29 cellular contexts compared by ENCODE assay signal in genomic region chr11:120501976-120502755, GRCh38. TPM values are rescaled to one million over a fixed set of nuclear protein-coding genes. Genes with fewer than 3 reads are reported as not detected.
DNase-seq lines count a peak whose midpoint lies in the region; ATAC-seq, FAIRE-seq and TF ChIP-seq lines count a peak whose summit lies in the region.
"Had no signal": no experiment of that assay in that cellular context is flagged by ENCODE, and none has a peak within 500 bp of the region (broad histone marks: within the 10 kb centered on the region; RNA-seq: fewer than 3 reads in every experiment).

No MANE protein-coding gene starts in this region.

- no peak for ATAC-seq in GM23338
- no peak for ATAC-seq in GM18909 (IDR thresholded peaks at IDR 0.05; ENCODE audit: poor library complexity, unreplicated experiment)
- ATAC-seq in left ventricle myocardium superior: no peak
- ATAC-seq: HCT116, PC-3 had no signal

- intact Hi-C loops in left ventricle myocardium superior (cut with micrococcal nuclease) (no loop called here), mammary epithelial cell (cut with micrococcal nuclease) (no loop called here)

- no peak overlapping the region for H4K91ac ChIP-seq in H1 (replicated peaks; ENCODE audit: insufficient read length, low read length)

- no TSS peak for BruUV-seq in mammary epithelial cell (replicated peaks; lab: Mats Ljungman, UMichigan)

- H3K27ac ChIP-seq in GM23338 (ENCODE audit: low read depth) (no peak overlapping the region), MM.1S (ENCODE audit: low read length) (peak overlapping the region; percentile 94), H1 (ENCODE audit: low read depth, low read length) (no peak overlapping the region), neural progenitor cell (no peak overlapping the region), mammary epithelial cell (ENCODE audit: insufficient read depth, low read depth, low read length) (no peak overlapping the region)
- H3K27ac ChIP-seq: GM23248 had no signal

- no peak for FAIRE-seq in H1 (lab: Jason Lieb, UNC)
- FAIRE-seq: GM18507 had no signal

- no peak overlapping the region for H3K56ac ChIP-seq in H1 (replicated peaks; ENCODE audit: insufficient read length, low read depth, low read length)

- H4K8ac ChIP-seq in H1 (ENCODE audit: extremely low read depth, insufficient read depth, low read length): no peak overlapping the region

- H3K79me2 ChIP-seq in GM23338 (replicated peaks; ENCODE audit: insufficient read depth) (no peaks in the 10 kb centered on the region), MM.1S (ENCODE audit: low read length) (no peaks in the 10 kb centered on the region), H1 (ENCODE audit: control insufficient read depth in 1 of 2, insufficient read depth in 2 of 2, low read length in 2 of 2) (no peaks in the 10 kb centered on the region), neural progenitor cell (ENCODE audit: low read depth) (no peaks in the 10 kb centered on the region), mammary epithelial cell (ENCODE audit: insufficient read depth, low read length) (no peaks in the 10 kb centered on the region)

- DNase-seq in GM23338 (ENCODE audit: low spot score) (no peak), MM.1S (no peak), H1 (ENCODE audit: low read depth in 1 of 2, low spot score in 2 of 2) (no peak), neural progenitor cell (ENCODE audit: low spot score) (no peak), left ventricle myocardium superior (no peak), mammary epithelial cell (no peak), NCI-H1417 (lab: John Stamatoyannopoulos, UW) (no peak)
- DNase-seq: Calu3; DMS153; DND-41; GM23248; KBM-7; MG63; NCI-H1694; NCI-H2029 treated with DMSO at 0.1 percent for 48 hours; NCI-H2227 treated with DMSO at 0.1 percent for 48 hours; NK-92 treated with Interleukin-12 subunit alpha and Interleukin-12 subunit beta, amount 100 ng/mL, for 24 hours; PC-3; RPMI8226; SHP77; SW 1271 had no signal

- H3K9ac ChIP-seq in MM.1S (ENCODE audit: low read length) (no peak overlapping the region), H1 (replicated peaks in 1 of 4; ENCODE audit: extremely low read depth in 1 of 4, low read depth in 3 of 4, low read length in 3 of 4) (no peak overlapping the region), neural progenitor cell (no peak overlapping the region), mammary epithelial cell (ENCODE audit: insufficient read depth, low read length) (no peak overlapping the region)
- H3K9ac ChIP-seq: GM23248 had no signal

- H3K4me3 ChIP-seq in GM23338: no peak overlapping the region
- no peak overlapping the region for H3K4me3 ChIP-seq in MM.1S (ENCODE audit: low read length)
- no peak overlapping the region for H3K4me3 ChIP-seq in H1 (ENCODE audit: extremely low read depth in 1 of 4, insufficient read depth in 2 of 4, low read depth in 3 of 4, low read length in 4 of 4)
- no peak overlapping the region for H3K4me3 ChIP-seq in neural progenitor cell
- H3K4me3 ChIP-seq in mammary epithelial cell (replicated peaks in 1 of 3; ENCODE audit: insufficient read depth in 1 of 3, low read depth in 2 of 3, low read length in 3 of 3): no peak overlapping the region
- H3K4me3 ChIP-seq: GM23248, MG63 had no signal

- no peak overlapping the region for H3K23ac ChIP-seq in H1 (ENCODE audit: insufficient read length)

- POLR2A ChIA-PET in H1 (lab: Charles Lee; ENCODE audit: partially characterized antibody): interaction anchor here (1.5 to 1.8 kb wide), 2 partner anchors 54 to 167 kb away, joined by 4 read pairs; partner anchors contain the start of gene ARHGEF12

- H2AFZ ChIP-seq in GM23338 (no peak overlapping the region), MM.1S (ENCODE audit: low read length) (no peak overlapping the region), H1 (ENCODE audit: low read length) (no peak overlapping the region), neural progenitor cell (replicated peaks) (peak overlapping the region; percentile 31), mammary epithelial cell (ENCODE audit: low read depth, low read length) (no peak overlapping the region)
- H2AFZ ChIP-seq: GM23248 had no signal

- H3K23me2 ChIP-seq in H1 (ENCODE audit: low read depth, low read length): no peaks in the 10 kb centered on the region

- H3F3A ChIP-seq in GM23338 (replicated peaks; ENCODE audit: low read depth) (no peaks in the 10 kb centered on the region), MM.1S (ENCODE audit: insufficient read depth, low read length) (peaks cover 52% of the 10 kb centered on the region), neural progenitor cell (ENCODE audit: low read depth) (peaks cover 18% of the 10 kb centered on the region)

- CTCF ChIA-PET in H1 (lab: Charles Lee; ENCODE audit: partially characterized antibody): interaction anchor here (0.7 to 4.4 kb wide), 17 partner anchors 8 to 459 kb away, joined by 3 to 30 read pairs (median 3); partner anchors contain the start of gene GRIK4
- CTCF ChIA-PET in mammary epithelial cell (lab: Charles Lee; ENCODE audit: low non-redundant PET): no interaction called here

- no peak for TF ChIP-seq POLR2A in H1 (IDR thresholded peaks at IDR 0.05; ENCODE audit: control extremely low read depth in 1 of 2, low read depth in 2 of 2, low read length in 2 of 2)

- H3K4me1 Mint-ChIP-seq in GM23338 (peaks cover 50% of the 10 kb centered on the region), neural progenitor cell (peaks cover 37% of the 10 kb centered on the region)

- H3K9me3 Mint-ChIP-seq in GM23338 (no peaks in the 10 kb centered on the region), neural progenitor cell (no peaks in the 10 kb centered on the region)
- H3K9me3 Mint-ChIP-seq: T-helper 1 cell treated with Interleukin-12 subunit alpha and Interleukin-12 subunit beta and Interleukin-4 antibody, amounts not matched to agents 30 μg/mL and 1 μg/mL, for 36 hours had no signal

- no peak overlapping the region for H4K5ac ChIP-seq in H1 (ENCODE audit: insufficient read length, low read depth, low read length)

- H3K36me3 ChIP-seq in GM23338 (ENCODE audit: insufficient read depth) (no peaks in the 10 kb centered on the region), MM.1S (replicated peaks; ENCODE audit: insufficient read depth, low read length) (no peaks in the 10 kb centered on the region), H1 (ENCODE audit: control insufficient read depth in 2 of 4, insufficient read depth in 4 of 4, low read length in 3 of 4) (no peaks in the 10 kb centered on the region), neural progenitor cell (no peaks in the 10 kb centered on the region), mammary epithelial cell (ENCODE audit: insufficient read depth, low read length) (no peaks in the 10 kb centered on the region)

- H3K27me3 ChIP-seq in GM23338 (ENCODE audit: insufficient read depth) (no peaks in the 10 kb centered on the region), MM.1S (replicated peaks; ENCODE audit: insufficient read depth, low read length) (no peaks in the 10 kb centered on the region), H1 (replicated peaks in 1 of 4; ENCODE audit: control insufficient read depth in 3 of 4, extremely low read depth in 1 of 4, insufficient read depth in 3 of 4, low read length in 3 of 4) (no peaks in the 10 kb centered on the region), neural progenitor cell (no peaks in the 10 kb centered on the region), mammary epithelial cell (ENCODE audit: insufficient read depth, low read length) (peaks cover 5% of the 10 kb centered on the region)
- H3K27me3 ChIP-seq: MG63 had no signal

- H4K20me1 ChIP-seq in GM23338 (replicated peaks; ENCODE audit: insufficient read depth) (no peaks in the 10 kb centered on the region), MM.1S (ENCODE audit: insufficient read depth, low read length) (no peaks in the 10 kb centered on the region), H1 (replicated peaks in 1 of 2; ENCODE audit: control insufficient read depth in 1 of 2, insufficient read depth in 2 of 2, low read length in 2 of 2) (no peaks in the 10 kb centered on the region), neural progenitor cell (ENCODE audit: low read depth) (no peaks in the 10 kb centered on the region), mammary epithelial cell (ENCODE audit: insufficient read depth, low read length) (no peaks in the 10 kb centered on the region)

- H3K79me1 ChIP-seq in H1 (ENCODE audit: low read depth, low read length): no peaks in the 10 kb centered on the region; the same call in 1 of the 2 replicates

- H2BK120ac ChIP-seq in H1 (replicated peaks; ENCODE audit: low read depth, low read length): no peak overlapping the region

- H2BK5ac ChIP-seq in H1 (ENCODE audit: low read depth, low read length): no peak overlapping the region

- peaks cover 14% of the 10 kb centered on the region for H3K27me3 Mint-ChIP-seq in GM23338 (ENCODE audit: insufficient read depth, low read depth, poor library complexity)
- no peaks in the 10 kb centered on the region for H3K27me3 Mint-ChIP-seq in neural progenitor cell (ENCODE audit: insufficient read depth, low read depth)

- dilution Hi-C loops in mammary epithelial cell (cut with HindIII; ENCODE audit: low sequenced_read_pairs): loop anchor here (25.0 kb wide), 1 partner anchor 185 kb away; no protein-coding TSS in a partner anchor

- H3K4ac ChIP-seq in H1 (replicated peaks; ENCODE audit: insufficient read length, low read depth, low read length): no peak overlapping the region

- WGBS in H1 (ENCODE audit: extremely low coverage in 1 of 2, insufficient coverage in 1 of 2, insufficient read length in 1 of 2, insufficient replicate concordance in 2 of 2, low coverage in 1 of 2, low lambda C conversion rate in 2 of 2, missing lambda C conversion rate in 1 of 2), 2 experiments: 80% methylated on average over 5 of the region's 5 CpGs; no CpG with 5 or more reads in 1 of the 2 experiments
- WGBS in mammary epithelial cell (ENCODE audit: low coverage, missing lambda C conversion rate): 28% methylated on average over 5 of the region's 5 CpGs

- no peak overlapping the region for H2AK5ac ChIP-seq in H1 (ENCODE audit: low read depth, low read length)

- H3K9me2 ChIP-seq in GM23338 (ENCODE audit: insufficient read depth) (no peaks in the 10 kb centered on the region), MM.1S (replicated peaks; ENCODE audit: insufficient read depth, low read length) (no peaks in the 10 kb centered on the region)

- TF ChIP-seq RAD21 in H1 (IDR thresholded peaks at IDR 0.05 in 1 of 2, conservative IDR thresholded peaks at IDR 0.05 in 1 of 2; ENCODE audit: low read depth in 2 of 2, low read length in 2 of 2): no peak

- in situ Hi-C loops in mammary epithelial cell (cut with MboI; ENCODE audit: low sequenced_read_pairs in 2 of 2): loop anchor here (25.0 kb wide), 3 partner anchors 310 to 610 kb away; partner anchors contain the start of gene TECTA (in 1 of the 2)

- no peak for TF ChIP-seq CTCF in GM23338 (conservative IDR thresholded peaks at IDR 0.05; ENCODE audit: low read depth in 2 of 2)
- no peak for TF ChIP-seq CTCF in MM.1S (IDR thresholded peaks at IDR 0.05; ENCODE audit: low read length)
- TF ChIP-seq CTCF in H1 (IDR thresholded peaks at IDR 0.05; ENCODE audit: control extremely low read depth in 1 of 3, insufficient read depth in 1 of 3, low read depth in 1 of 3, low read length in 3 of 3): no peak
- no peak for TF ChIP-seq CTCF in neural progenitor cell (IDR thresholded peaks at IDR 0.05)
- TF ChIP-seq CTCF in mammary epithelial cell (conservative IDR thresholded peaks at IDR 0.05 in 1 of 2, IDR thresholded peaks at IDR 0.05 in 1 of 2; ENCODE audit: extremely low read depth in 1 of 2, insufficient read depth in 1 of 2, low read depth in 1 of 2, low read length in 2 of 2): no peak

- H3K27ac Mint-ChIP-seq in GM23338 (peak overlapping the region; percentile 70), neural progenitor cell (no peak overlapping the region)
- H3K27ac Mint-ChIP-seq: T-helper 1 cell treated with Interleukin-12 subunit alpha and Interleukin-12 subunit beta and Interleukin-4 antibody, amounts not matched to agents 30 μg/mL and 1 μg/mL, for 36 hours had no signal

- no peak overlapping the region; the same call in 1 of the 2 replicates for H3K18ac ChIP-seq in H1 (ENCODE audit: extremely low read depth, low read length)

- peaks cover 44% of the 10 kb centered on the region for H3K4me1 ChIP-seq in GM23338 (ENCODE audit: insufficient read depth)
- H3K4me1 ChIP-seq in MM.1S (ENCODE audit: low read length): peaks cover 77% of the 10 kb centered on the region
- peaks cover 4 to 24% (median 16%) of the 10 kb centered on the region in 4 experiments; a peak in 5 of 7 replicates for H3K4me1 ChIP-seq in H1 (replicated peaks in 1 of 4; ENCODE audit: control insufficient read depth in 3 of 4, insufficient read depth in 4 of 4, low read length in 3 of 4)
- peaks cover 25% of the 10 kb centered on the region for H3K4me1 ChIP-seq in neural progenitor cell
- H3K4me1 ChIP-seq in mammary epithelial cell (ENCODE audit: insufficient read depth, low read length): no peaks in the 10 kb centered on the region

- no peak overlapping the region for H2BK15ac ChIP-seq in H1 (ENCODE audit: low read length)

- H3K9me3 ChIP-seq in MM.1S (replicated peaks; ENCODE audit: insufficient read depth, low read length) (no peaks in the 10 kb centered on the region), H1 (ENCODE audit: insufficient read depth in 2 of 2, low read depth in 1 of 2, low read length in 1 of 2) (no peaks in the 10 kb centered on the region), neural progenitor cell (ENCODE audit: low read depth) (no peaks in the 10 kb centered on the region), mammary epithelial cell (replicated peaks; ENCODE audit: insufficient read depth, low read length) (no peaks in the 10 kb centered on the region)
- H3K9me3 ChIP-seq: MG63 had no signal

- H2BK20ac ChIP-seq in H1 (ENCODE audit: low read length): no peak overlapping the region

- H3K4me3 Mint-ChIP-seq in GM23338: no peak overlapping the region
- no peak overlapping the region for H3K4me3 Mint-ChIP-seq in neural progenitor cell
- H3K4me3 Mint-ChIP-seq: T-helper 1 cell treated with Interleukin-12 subunit alpha and Interleukin-12 subunit beta and Interleukin-4 antibody, amounts not matched to agents 30 μg/mL and 1 μg/mL, for 36 hours had no signal

- H3K14ac ChIP-seq in H1 (ENCODE audit: insufficient read length): no peak overlapping the region

- no peaks in the 10 kb centered on the region for H3K36me3 Mint-ChIP-seq in GM23338 (ENCODE audit: low read depth)
- no peaks in the 10 kb centered on the region for H3K36me3 Mint-ChIP-seq in neural progenitor cell

- no peak for TF ChIP-seq EP300 in H1 (IDR thresholded peaks at IDR 0.05; ENCODE audit: borderline replicate concordance in 1 of 2, low read depth in 2 of 2, low read length in 2 of 2)

- peak overlapping the region; percentile 69; the same call in 1 of the 2 replicates for H2BK12ac ChIP-seq in H1 (ENCODE audit: low read depth, low read length)

- H3K4me2 ChIP-seq in GM23338 (peak overlapping the region; percentile 64; the same call in 1 of the 2 replicates), MM.1S (ENCODE audit: low read depth, low read length) (no peak overlapping the region), H1 (ENCODE audit: insufficient read depth in 1 of 2, low read depth in 2 of 2, low read length in 2 of 2) (peak overlapping the region in 1 of 2 experiments; percentile 15; a peak in 1 of 4 replicates), neural progenitor cell (no peak overlapping the region), mammary epithelial cell (ENCODE audit: insufficient read depth, low read depth, low read length) (no peak overlapping the region)

RNA-seq across cellular contexts. Expression of gene GRIK4, which starts 9.4 kb away (rescaled TPM):
- 1.4 and 2.2 TPM in 2 replicates for total RNA-seq in GM23338 (2014; rRNA removed; shearing (Covaris generic))
- 0.63 and 1.1 TPM in 2 replicates for polyA plus RNA-seq in GM23338 (2016; fragmentation: Nextera tagmentation; extraction: Ambion mirVana)
- total RNA-seq in H1 (2021; fragmentation: NEBNext Ultra II Directional; extraction: Animal tissue kit (Norgen Biotek cat#: 25700)): 2.4 and 2.9 TPM in 2 replicates
- polyA plus RNA-seq in H1 (2011; rRNA removed): 1.2 and 2.2 TPM in 2 replicates
- polyA plus RNA-seq in H1 (2011; cell fraction: cytosol; rRNA removed): 1.1 TPM
- polyA plus RNA-seq in H1 (2011; cell fraction: nucleus; rRNA removed): 3.3 TPM
- polyA plus RNA-seq in H1 (2012, experiment 1 of 2): 1.5 to 1.8 TPM (median 1.6 TPM) in 4 replicates
- 0.89 TPM for polyA plus RNA-seq in H1 (2012, experiment 2 of 2)
- polyA plus RNA-seq in H1 (2013, experiment 1 of 2): 2.0 TPM
- polyA plus RNA-seq in H1 (2013, experiment 2 of 2): 2.2 TPM
- 2.3 and 4.4 TPM in 2 replicates for polyA minus RNA-seq in H1 (2011; rRNA and poly(A)+ RNA removed)
- polyA minus RNA-seq in H1 (2011; cell fraction: cytosol; rRNA and poly(A)+ RNA removed): 2.8 TPM
- 4.5 TPM for polyA minus RNA-seq in H1 (2011; cell fraction: nucleus; rRNA and poly(A)+ RNA removed)
- 0.36 and 0.68 TPM in 2 replicates for total RNA-seq in neural progenitor cell (ENCODE audit: low replicate concordance)
- total RNA-seq in left ventricle myocardium superior: 0.22 TPM
- not detected for total RNA-seq in mammary epithelial cell
- polyA plus RNA-seq in mammary epithelial cell: not detected
- polyA minus RNA-seq in mammary epithelial cell: not detected
- total RNA-seq: A172, Calu3, GM23248, HT-29, NCI-H460, PC-3 had no signal
- polyA plus RNA-seq: BJ, GM23248 had no signal
